10 cellular contexts compared by ENCODE assay signal in genomic region chr2:36568533-36569246, GRCh38. TPM values are rescaled to one million over a fixed set of nuclear protein-coding genes. Genes with fewer than 3 reads are reported as not detected.
A peak's percentile ranks its signal among the peaks of the same experiment; 100 is the strongest.
DNase-seq lines count a peak whose midpoint lies in the region; ATAC-seq and TF ChIP-seq lines count a peak whose summit lies in the region.
"Had no signal": no experiment of that assay in that cellular context is flagged by ENCODE, and none has a peak within 500 bp of the region (broad histone marks: within the 10 kb centered on the region; RNA-seq: fewer than 3 reads in every experiment).

No MANE protein-coding gene starts in this region.

- peak; percentile 18 for DNase-seq in AG08395 (ENCODE audit: low spot score)
- DNase-seq in PC-9, result peak in 1 of 2 experiments; percentile 72
- DNase-seq in dedifferentiated amniotic fluid mesenchymal stem cell (ENCODE audit: extremely low spot score), result peak; percentile 55
- DNase-seq in omental fat pad (ENCODE audit: low spot score), result no peak
- DNase-seq in GM10266 (ENCODE audit: extremely low spot score), result no peak
- no peak for DNase-seq in effector memory CD8-positive, alpha-beta T cell
- no peak for DNase-seq in activated naive CD4-positive, alpha-beta T cell treated with Interleukin-2 at 50 U/mL for 16 hours
- DNase-seq: naive thymus-derived CD8-positive, alpha-beta T cell; tibial artery had no signal

- POLR2A ChIA-PET in PC-9 (lab: Charles Lee; ENCODE audit: unreplicated experiment), result interaction anchor here (0.8 kb wide), 1 partner anchor 1101 kb away, joined by 10 read pairs; no protein-coding TSS in a partner anchor

- H3K9me3 Mint-ChIP-seq in effector memory CD8-positive, alpha-beta T cell, result no peaks in the 10 kb centered on the region
- H3K9me3 Mint-ChIP-seq: naive thymus-derived CD8-positive, alpha-beta T cell had no signal

- H3K79me2 ChIP-seq in PC-9 (ENCODE audit: low read depth), result peaks cover 25% of the 10 kb centered on the region

- H3K36me3 ChIP-seq in PC-9 (ENCODE audit: low read depth), result peaks cover 23% of the 10 kb centered on the region

- ATAC-seq in omental fat pad (ENCODE audit: low FRiP score) (peak; percentile 35), GM19452 (IDR thresholded peaks at IDR 0.05; ENCODE audit: unreplicated experiment) (no peak)
- no peak for ATAC-seq in effector memory CD8-positive, alpha-beta T cell (replicated peaks)
- ATAC-seq: naive thymus-derived CD8-positive, alpha-beta T cell had no signal

- no peak overlapping the region for H3K27ac Mint-ChIP-seq in effector memory CD8-positive, alpha-beta T cell
- H3K27ac Mint-ChIP-seq: naive thymus-derived CD8-positive, alpha-beta T cell had no signal

- no peaks in the 10 kb centered on the region for H3K9me2 ChIP-seq in PC-9 (ENCODE audit: insufficient read depth)

- peaks cover 46% of the 10 kb centered on the region for H3K4me1 ChIP-seq in PC-9 (replicated peaks; ENCODE audit: insufficient read depth)

- peak overlapping the region; percentile 30 for H3K4me2 ChIP-seq in PC-9

- TSS peak; percentile 58 for BruUV-seq in PC-9 (replicated peaks; lab: Mats Ljungman, UMichigan)

- no peaks in the 10 kb centered on the region for H3K9me3 ChIP-seq in PC-9 (ENCODE audit: insufficient read depth, low read depth)
- H3K9me3 ChIP-seq: tibial artery had no signal

- H2AFZ ChIP-seq in PC-9, result no peak overlapping the region

- peaks cover 23% of the 10 kb centered on the region for H3F3A ChIP-seq in PC-9 (ENCODE audit: insufficient read depth, low read depth)

- intact Hi-C loops in PC-9 (cut with micrococcal nuclease; ENCODE audit: unreplicated experiment), result no loop called here

- peaks cover 38% of the 10 kb centered on the region for H3K36me3 Mint-ChIP-seq in effector memory CD8-positive, alpha-beta T cell (ENCODE audit: insufficient read depth)

- TF ChIP-seq CTCF in PC-9 (conservative IDR thresholded peaks at IDR 0.05), result no peak
- no peak for TF ChIP-seq CTCF in omental fat pad (IDR thresholded peaks at IDR 0.05)
- no peak for TF ChIP-seq CTCF in GM10266 (IDR thresholded peaks at IDR 0.05; ENCODE audit: control insufficient read depth, insufficient read depth, low read depth, missing control alignments)

- H3K27me3 ChIP-seq in PC-9 (ENCODE audit: insufficient read depth, low read depth), result no peaks in the 10 kb centered on the region
- H3K27me3 ChIP-seq: tibial artery had no signal

- no peaks in the 10 kb centered on the region for H3K27me3 Mint-ChIP-seq in effector memory CD8-positive, alpha-beta T cell
- H3K27me3 Mint-ChIP-seq: naive thymus-derived CD8-positive, alpha-beta T cell had no signal

- CTCF ChIA-PET in PC-9 (lab: Charles Lee), result interaction anchor here (0.5 kb wide), 1 partner anchor 433 kb away, joined by 12 read pairs; no protein-coding TSS in a partner anchor

- peak overlapping the region; percentile 69 for H3K27ac ChIP-seq in PC-9
- H3K27ac ChIP-seq: tibial artery had no signal

- no peak overlapping the region for H3K4me3 Mint-ChIP-seq in effector memory CD8-positive, alpha-beta T cell
- H3K4me3 Mint-ChIP-seq: naive thymus-derived CD8-positive, alpha-beta T cell had no signal

- peaks cover 5 to 27% of the 10 kb centered on the region in 2 donors for H3K4me1 Mint-ChIP-seq in effector memory CD8-positive, alpha-beta T cell (ENCODE audit: low read depth in 2 of 2)

- H4K20me1 ChIP-seq in PC-9 (ENCODE audit: insufficient read depth), result no peaks in the 10 kb centered on the region

- no peak overlapping the region; the same call in 1 of the 2 replicates for H3K4me3 ChIP-seq in PC-9
- H3K4me3 ChIP-seq: tibial artery had no signal

RNA-seq across cellular contexts. Expression of gene FEZ2, which starts 29.3 kb away (rescaled TPM):
- 33.9 and 36.1 TPM in 2 replicates for total RNA-seq in PC-9 (2021)
- total RNA-seq in omental fat pad, result 10 to 100 TPM; 41.9 to 64.0 (median 55.9) TPM

Comparison
In these comparisons a context has a peak if more than half of its experiments do, and no peak if none do; other contexts are left out.
1. DNase-seq: peak in AG08395 (single experiment) and dedifferentiated amniotic fluid mesenchymal stem cell (single experiment); none in omental fat pad (single experiment), GM10266 (single experiment), effector memory CD8-positive, alpha-beta T cell (0 of 3) and activated naive CD4-positive, alpha-beta T cell treated with Interleukin-2 at 50 U/mL for 16 hours (single experiment).